In genomic region chr13:40189885-40190655, GRCh38 we compare ENCODE assay signal across 8 cellular contexts.
DNase-seq lines count a peak whose midpoint lies in the region; ATAC-seq and TF ChIP-seq lines count a peak whose summit lies in the region.

No MANE protein-coding gene starts in this region.

- peak in 55 of 56 donors; percentile 25 to 90 (median 69) for DNase-seq in amygdala (lab: John Stamatoyannopoulos, UW)
- peak; percentile 33 for DNase-seq in iPS-NIHi11 (ENCODE audit: low spot score)
- no peak for DNase-seq in NCI-H2029 treated with DMSO at 0.1 percent for 48 hours (lab: John Stamatoyannopoulos, UW)
- DNase-seq in stimulated activated CD4-positive, alpha-beta T cell treated with anti-CD3 and anti-CD28 coated beads, Interleukin-15, amount 100 ng/mL, for 24 hours = no peak
- no peak for DNase-seq in NCI-H1930 (lab: John Stamatoyannopoulos, UW)

- H3K9me2 ChIP-seq in Loucy (replicated peaks; ENCODE audit: low read depth, low read length) = no peaks in the 10 kb centered on the region

- H3K36me3 ChIP-seq in Loucy (ENCODE audit: insufficient read depth, low read length) (no peaks in the 10 kb centered on the region), skeletal muscle tissue (ENCODE audit: control insufficient read depth in 3 of 3, insufficient read depth in 3 of 3, low read length in 3 of 3) (no peaks in the 10 kb centered on the region)

- no peaks in the 10 kb centered on the region for H3K79me2 ChIP-seq in Loucy (ENCODE audit: insufficient read depth, low read length)

- no peak overlapping the region for H2AFZ ChIP-seq in Loucy (ENCODE audit: low read length)

- peak overlapping the region; percentile 49 for H3K4me2 ChIP-seq in Loucy (ENCODE audit: low read depth, low read length, poor library complexity, severe bottlenecking)

- H3K4me3 ChIP-seq in Loucy (ENCODE audit: low read length, poor library complexity, severe bottlenecking) (peak overlapping the region; percentile 47), skeletal muscle tissue (ENCODE audit: low read length in 3 of 3) (no peak overlapping the region)

- H3K4me1 ChIP-seq in Loucy (ENCODE audit: insufficient read depth, low read length, poor library complexity, severe bottlenecking) = peaks cover 47% of the 10 kb centered on the region
- H3K4me1 ChIP-seq in skeletal muscle tissue (ENCODE audit: control insufficient read depth in 3 of 3, insufficient read depth in 3 of 3, low read length in 3 of 3) = peaks cover 33 to 42% (median 41%) of the 10 kb centered on the region in 3 donors

- no peak for TF ChIP-seq CTCF in Loucy (conservative IDR thresholded peaks at IDR 0.05; ENCODE audit: low read length)

- H3K9ac ChIP-seq in Loucy (ENCODE audit: low read depth, low read length, poor library complexity, severe bottlenecking) = peak overlapping the region; percentile 4
- H3K9ac ChIP-seq in skeletal muscle tissue (ENCODE audit: low read depth in 1 of 3, low read length in 3 of 3) = no peak overlapping the region

- peaks cover 3% of the 10 kb centered on the region; the same call in 1 of the 2 replicates for H3F3A ChIP-seq in Loucy (ENCODE audit: low read depth)

- H3K9me3 ChIP-seq in Loucy (ENCODE audit: insufficient read depth, low read depth, low read length) (no peaks in the 10 kb centered on the region), skeletal muscle tissue (ENCODE audit: control insufficient read depth in 3 of 3, low read length in 3 of 3) (no peaks in the 10 kb centered on the region)

- H4K20me1 ChIP-seq in Loucy (ENCODE audit: insufficient read depth, low read length, poor library complexity, severe bottlenecking) = no peaks in the 10 kb centered on the region

- ATAC-seq in GM18519 (IDR thresholded peaks at IDR 0.05; ENCODE audit: low FRiP score, unreplicated experiment) = no peak

- no peaks in the 10 kb centered on the region for H3K27me3 ChIP-seq in Loucy (ENCODE audit: insufficient read depth, low read length, poor library complexity, severe bottlenecking)
- no peaks in the 10 kb centered on the region for H3K27me3 ChIP-seq in skeletal muscle tissue (ENCODE audit: control insufficient read depth in 3 of 3, insufficient read depth in 3 of 3, low read length in 3 of 3)

- H3K27ac ChIP-seq in skeletal muscle tissue (ENCODE audit: low read depth, low read length) = peak overlapping the region; percentile 45

Comparison
In these comparisons a context has a peak if more than half of its experiments do, and no peak if none do; other contexts are left out.
1. DNase-seq: peak in amygdala (55 of 56) and iPS-NIHi11 (single experiment); none in NCI-H2029 treated with DMSO at 0.1 percent for 48 hours (single experiment), stimulated activated CD4-positive, alpha-beta T cell treated with anti-CD3 and anti-CD28 coated beads, Interleukin-15, amount 100 ng/mL, for 24 hours (single experiment) and NCI-H1930 (0 of 2).